ENCODE assay signal across 1 cellular context in the genomic region with DNA sequence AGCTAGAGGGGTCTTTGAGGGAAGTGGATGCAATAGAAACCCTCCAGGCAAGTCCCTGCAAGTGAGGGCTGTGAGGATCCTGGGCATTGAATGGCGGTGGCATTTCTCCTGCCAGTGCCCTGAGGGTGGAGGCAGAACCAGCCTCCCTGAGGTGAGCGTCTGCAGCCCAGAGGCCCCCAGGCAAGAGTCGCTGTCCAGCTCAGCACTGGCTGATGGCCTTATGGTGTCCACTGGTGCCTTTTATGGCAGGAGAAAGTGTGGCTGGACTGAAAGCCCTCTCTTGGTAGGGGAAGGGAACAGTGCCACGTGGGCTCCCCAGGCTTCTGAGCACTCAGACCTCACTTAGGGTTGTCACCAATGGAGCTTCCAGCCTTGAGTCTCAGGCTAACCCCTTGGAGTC.
TF ChIP-seq lines count a peak whose summit lies in the region.

No MANE protein-coding gene starts in this region.

TF ChIP-seq in WTC11, 78 proteins besides CTCF, POLR2A, EP300 and RAD21 (continued from another document):
- TF ChIP-seq, protein P1, sequence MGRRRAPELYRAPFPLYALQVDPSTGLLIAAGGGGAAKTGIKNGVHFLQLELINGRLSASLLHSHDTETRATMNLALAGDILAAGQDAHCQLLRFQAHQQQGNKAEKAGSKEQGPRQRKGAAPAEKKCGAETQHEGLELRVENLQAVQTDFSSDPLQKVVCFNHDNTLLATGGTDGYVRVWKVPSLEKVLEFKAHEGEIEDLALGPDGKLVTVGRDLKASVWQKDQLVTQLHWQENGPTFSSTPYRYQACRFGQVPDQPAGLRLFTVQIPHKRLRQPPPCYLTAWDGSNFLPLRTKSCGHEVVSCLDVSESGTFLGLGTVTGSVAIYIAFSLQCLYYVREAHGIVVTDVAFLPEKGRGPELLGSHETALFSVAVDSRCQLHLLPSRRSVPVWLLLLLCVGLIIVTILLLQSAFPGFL (CRISPR knock-in tag; IDR thresholded peaks at IDR 0.05; ENCODE audit: borderline replicate concordance) = no peak
- TF ChIP-seq FOXJ3 (CRISPR knock-in tag; IDR thresholded peaks at IDR 0.05; ENCODE audit: borderline replicate concordance) (no peak), ETV6 (CRISPR knock-in tag; IDR thresholded peaks at IDR 0.05) (no peak), CBFB (CRISPR knock-in tag; IDR thresholded peaks at IDR 0.05; ENCODE audit: low read depth) (no peak), RELA (CRISPR knock-in tag; IDR thresholded peaks at IDR 0.05; ENCODE audit: borderline replicate concordance) (no peak), AFF4 (CRISPR knock-in tag; IDR thresholded peaks at IDR 0.05; ENCODE audit: borderline replicate concordance) (no peak), JUN (CRISPR knock-in tag; IDR thresholded peaks at IDR 0.05) (no peak), ZNF317 (CRISPR knock-in tag; IDR thresholded peaks at IDR 0.05; ENCODE audit: borderline replicate concordance, low read depth) (no peak), ZNF425 (CRISPR knock-in tag; conservative IDR thresholded peaks at IDR 0.05) (no peak), RORB (CRISPR knock-in tag; IDR thresholded peaks at IDR 0.05) (no peak), ZNF263 (CRISPR knock-in tag; IDR thresholded peaks at IDR 0.05; ENCODE audit: low read depth) (no peak), ZNF219 (CRISPR knock-in tag; IDR thresholded peaks at IDR 0.05; ENCODE audit: borderline replicate concordance) (no peak), FOXP1 (CRISPR knock-in tag; IDR thresholded peaks at IDR 0.05; ENCODE audit: borderline replicate concordance) (no peak), IRF2 (CRISPR knock-in tag; IDR thresholded peaks at IDR 0.05; ENCODE audit: borderline replicate concordance, low read depth) (no peak), OVOL2 (CRISPR knock-in tag; IDR thresholded peaks at IDR 0.05; ENCODE audit: borderline replicate concordance) (no peak)
- TF ChIP-seq, protein P2, sequence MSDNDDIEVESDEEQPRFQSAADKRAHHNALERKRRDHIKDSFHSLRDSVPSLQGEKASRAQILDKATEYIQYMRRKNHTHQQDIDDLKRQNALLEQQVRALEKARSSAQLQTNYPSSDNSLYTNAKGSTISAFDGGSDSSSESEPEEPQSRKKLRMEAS (CRISPR knock-in tag; IDR thresholded peaks at IDR 0.05) = no peak
